In the genomic region with DNA sequence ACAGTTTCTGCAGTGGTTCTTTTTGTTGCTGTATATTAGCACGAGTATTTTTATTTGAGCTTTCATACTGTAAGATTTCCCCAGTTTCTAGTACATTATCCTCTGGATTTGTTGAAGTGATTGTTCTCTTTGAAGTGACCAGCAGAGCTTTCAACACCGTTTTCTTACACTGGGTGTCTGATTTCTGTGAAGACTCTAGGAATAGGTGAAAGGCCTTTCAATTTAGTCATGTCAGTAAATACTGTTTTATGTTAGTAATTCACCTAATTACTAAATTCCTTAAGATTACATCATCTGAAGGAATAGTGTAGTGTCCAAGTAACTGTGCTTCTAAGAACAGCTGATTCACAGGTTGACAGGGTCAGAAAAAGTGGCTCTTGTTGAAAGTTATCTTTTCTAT, we compare ENCODE assay signal across 8 cellular contexts. TPM values are rescaled to one million over a fixed set of nuclear protein-coding genes. Genes with fewer than 3 reads are reported as not detected.
DNase-seq lines count a peak whose midpoint lies in the region; ATAC-seq and TF ChIP-seq lines count a peak whose summit lies in the region.

No MANE protein-coding gene starts in this region.

- no peaks in the 10 kb centered on the region for H3K9me2 ChIP-seq in OCI-LY1 (ENCODE audit: low read depth, low read length)

- H3K9ac ChIP-seq in OCI-LY1 (ENCODE audit: low read length), result peak overlapping the region; percentile 93
- peak overlapping the region; percentile 88 for H3K9ac ChIP-seq in neural progenitor cell

- H3K9me3 ChIP-seq in OCI-LY1 (ENCODE audit: low read length) (no peaks in the 10 kb centered on the region), neural progenitor cell (ENCODE audit: low read depth) (no peaks in the 10 kb centered on the region)
- no peaks in the 10 kb centered on the region for H3K9me3 ChIP-seq in effector memory CD4-positive, alpha-beta T cell (ENCODE audit: control insufficient read depth, low read length)

- H3K4me2 ChIP-seq in OCI-LY1 (ENCODE audit: low read length), result peak overlapping the region; percentile 74
- peak overlapping the region; percentile 95 for H3K4me2 ChIP-seq in neural progenitor cell

- H3K4me1 Mint-ChIP-seq in neural progenitor cell, result peaks cover 34% of the 10 kb centered on the region

- no peak for ATAC-seq in HG02571 (IDR thresholded peaks at IDR 0.05; ENCODE audit: unreplicated experiment)
- ATAC-seq in HG03342 (IDR thresholded peaks at IDR 0.05; ENCODE audit: unreplicated experiment), result no peak
- ATAC-seq in HG03442 (IDR thresholded peaks at IDR 0.05; ENCODE audit: unreplicated experiment), result no peak

- TF ChIP-seq CTCF in OCI-LY1 (IDR thresholded peaks at IDR 0.05; ENCODE audit: low read length), result no peak
- no peak for TF ChIP-seq CTCF in neural progenitor cell (IDR thresholded peaks at IDR 0.05)

- H3K4me1 ChIP-seq in OCI-LY1 (ENCODE audit: insufficient read depth, low read length, severe bottlenecking), result peaks cover 39% of the 10 kb centered on the region
- peaks cover 16% of the 10 kb centered on the region for H3K4me1 ChIP-seq in effector memory CD4-positive, alpha-beta T cell (ENCODE audit: control insufficient read depth, insufficient read depth, low read length, poor library complexity, severe bottlenecking)
- H3K4me1 ChIP-seq in neural progenitor cell, result peaks cover 26% of the 10 kb centered on the region

- H3K4me3 ChIP-seq in OCI-LY1 (ENCODE audit: low read depth, low read length, poor library complexity, severe bottlenecking), result peak overlapping the region; percentile 96
- H3K4me3 ChIP-seq in effector memory CD4-positive, alpha-beta T cell (ENCODE audit: insufficient read depth, low read depth, low read length, poor library complexity, severe bottlenecking), result peak overlapping the region; percentile 89
- H3K4me3 ChIP-seq in neural progenitor cell, result peak overlapping the region; percentile 97

- H3K27me3 Mint-ChIP-seq in neural progenitor cell (ENCODE audit: insufficient read depth, low read depth), result peaks cover 8% of the 10 kb centered on the region

- H4K20me1 ChIP-seq in OCI-LY1 (ENCODE audit: insufficient read depth, low read length) (no peaks in the 10 kb centered on the region), neural progenitor cell (ENCODE audit: low read depth) (peaks cover 63% of the 10 kb centered on the region)

- H3K79me2 ChIP-seq in OCI-LY1 (ENCODE audit: insufficient read depth, low read length) (peaks cover 67% of the 10 kb centered on the region), neural progenitor cell (ENCODE audit: low read depth) (peaks cover 73% of the 10 kb centered on the region)

- H3K27me3 ChIP-seq in OCI-LY1 (ENCODE audit: insufficient read depth, low read length) (no peaks in the 10 kb centered on the region), neural progenitor cell (no peaks in the 10 kb centered on the region)
- H3K27me3 ChIP-seq in effector memory CD4-positive, alpha-beta T cell (replicated peaks; ENCODE audit: control insufficient read depth, insufficient read depth, low read length, poor library complexity, severe bottlenecking), result no peaks in the 10 kb centered on the region

- no peak overlapping the region for H3K27ac ChIP-seq in OCI-LY1 (ENCODE audit: low read depth, low read length, poor library complexity, severe bottlenecking)
- H3K27ac ChIP-seq in effector memory CD4-positive, alpha-beta T cell (ENCODE audit: insufficient read depth, low read length, poor library complexity, severe bottlenecking), result no peak overlapping the region
- no peak overlapping the region for H3K27ac ChIP-seq in neural progenitor cell

- H3F3A ChIP-seq in OCI-LY1 (ENCODE audit: insufficient read depth, low read length), result no peaks in the 10 kb centered on the region
- H3F3A ChIP-seq in neural progenitor cell (ENCODE audit: low read depth), result peaks cover 43% of the 10 kb centered on the region

- peaks cover 8% of the 10 kb centered on the region for H3K36me3 Mint-ChIP-seq in neural progenitor cell

- peaks cover 11% of the 10 kb centered on the region for H3K9me3 Mint-ChIP-seq in neural progenitor cell

- DNase-seq in Daoy (ENCODE audit: low read depth) (peak; percentile 17), neural progenitor cell (ENCODE audit: low spot score) (peak; percentile 8), NCI-H1417 treated with DMSO at 0.1 percent for 48 hours (lab: John Stamatoyannopoulos, UW) (no peak)
- no peak for DNase-seq in effector memory CD4-positive, alpha-beta T cell

- H2AFZ ChIP-seq in OCI-LY1 (ENCODE audit: low read length), result no peak overlapping the region
- no peak overlapping the region for H2AFZ ChIP-seq in neural progenitor cell (replicated peaks)

- H3K27ac Mint-ChIP-seq in neural progenitor cell, result peak overlapping the region; percentile 6

- peak overlapping the region; percentile 95 for H3K4me3 Mint-ChIP-seq in neural progenitor cell

- H3K36me3 ChIP-seq in OCI-LY1 (ENCODE audit: insufficient read depth, low read length), result no peaks in the 10 kb centered on the region
- no peaks in the 10 kb centered on the region for H3K36me3 ChIP-seq in effector memory CD4-positive, alpha-beta T cell (ENCODE audit: control insufficient read depth, insufficient read depth, low read length)
- H3K36me3 ChIP-seq in neural progenitor cell, result no peaks in the 10 kb centered on the region

RNA-seq across cellular contexts. Expression of gene PPM1B, which starts 2.3 kb away (rescaled TPM):
- total RNA-seq in Daoy (2014; rRNA removed; shearing (Covaris generic)), result 20.7 and 23.0 TPM in 2 replicates
- 57.6 and 86.6 TPM in 2 replicates for total RNA-seq in neural progenitor cell (ENCODE audit: low replicate concordance)

Comparison
In these comparisons a context has a peak if more than half of its experiments do, and no peak if none do; other contexts are left out.
1. DNase-seq: peak in Daoy (single experiment) and neural progenitor cell (single experiment); none in effector memory CD4-positive, alpha-beta T cell (0 of 3) and NCI-H1417 treated with DMSO at 0.1 percent for 48 hours (single experiment).
2. Peak in every context shown above with its lines, with median percentiles within 50 percentile points of each other: H3K4me3 ChIP-seq.